1 cellular context compared by ENCODE assay signal in genomic region chr3:117017135-117017990, GRCh38.
TF ChIP-seq lines count a peak whose summit lies in the region.

No MANE protein-coding gene starts in this region.

TF ChIP-seq in GM23338, 12 proteins besides CTCF, POLR2A, EP300 and RAD21 (continued from another document):
- no peak for TF ChIP-seq ZNF462 (CRISPR knock-in tag; IDR thresholded peaks at IDR 0.05)
- TF ChIP-seq POLR2AphosphoS5 (IDR thresholded peaks at IDR 0.05; ENCODE audit: low read depth) = no peak
- TF ChIP-seq EZH2phosphoT487 (IDR thresholded peaks at IDR 0.05; ENCODE audit: unreplicated experiment) = no peak
- no peak for TF ChIP-seq ETS1 (IDR thresholded peaks at IDR 0.05)
- TF ChIP-seq STAT1 (IDR thresholded peaks at IDR 0.05; ENCODE audit: unreplicated experiment) = no peak
TF ChIP-seq in GM23338: peak in this region for 0.
